Comparison of ENCODE assay signal across 21 cellular contexts in genomic region chr12:43143278-43143677, GRCh38.
DNase-seq lines count a peak whose midpoint lies in the region; ATAC-seq and TF ChIP-seq lines count a peak whose summit lies in the region.
"Had no signal": no experiment of that assay in that cellular context is flagged by ENCODE, and none has a peak within 500 bp of the region (broad histone marks: within the 10 kb centered on the region; RNA-seq: fewer than 3 reads in every experiment).

No MANE protein-coding gene starts in this region.

- no peaks in the 10 kb centered on the region for H3K27me3 ChIP-seq in MM.1S (replicated peaks; ENCODE audit: insufficient read depth, low read length)
- no peaks in the 10 kb centered on the region for H3K27me3 ChIP-seq in body of pancreas

- H3K4me3 ChIP-seq in MM.1S (ENCODE audit: low read length), result no peak overlapping the region
- no peak overlapping the region for H3K4me3 ChIP-seq in body of pancreas
- H3K4me3 ChIP-seq: GM23338 had no signal

- no peaks in the 10 kb centered on the region for H3F3A ChIP-seq in MM.1S (ENCODE audit: insufficient read depth, low read length)

- no peak for TF ChIP-seq POLR2A in body of pancreas (IDR thresholded peaks at IDR 0.05)

- H3K9me2 ChIP-seq in MM.1S (replicated peaks; ENCODE audit: insufficient read depth, low read length), result no peaks in the 10 kb centered on the region

- no peaks in the 10 kb centered on the region for H3K36me3 ChIP-seq in MM.1S (replicated peaks; ENCODE audit: insufficient read depth, low read length)
- no peaks in the 10 kb centered on the region for H3K36me3 ChIP-seq in body of pancreas (replicated peaks in 1 of 2; ENCODE audit: insufficient read depth in 1 of 2, low read depth in 2 of 2)

- H2AFZ ChIP-seq in MM.1S (ENCODE audit: low read length), result no peak overlapping the region
- H2AFZ ChIP-seq: GM23338 had no signal

- 0 out of 2 replicates have a peak, but pooled peaks cover 4% of the 10 kb centered on the region for H3K4me1 ChIP-seq in MM.1S (ENCODE audit: low read length)
- H3K4me1 ChIP-seq in body of pancreas, result no peaks in the 10 kb centered on the region
- H3K4me1 ChIP-seq: Caco-2 had no signal

- H3K27ac ChIP-seq in MM.1S (ENCODE audit: low read length) (no peak overlapping the region), body of pancreas (no peak overlapping the region)
- H3K27ac ChIP-seq: HL-60, KMS-11 had no signal

- ATAC-seq in GM18517 (IDR thresholded peaks at IDR 0.05; ENCODE audit: unreplicated experiment) (peak; percentile 77), GM19395 (IDR thresholded peaks at IDR 0.05; ENCODE audit: unreplicated experiment) (peak; percentile 57), HG02610 (IDR thresholded peaks at IDR 0.05; ENCODE audit: unreplicated experiment) (peak; percentile 56), body of pancreas (no peak)
- ATAC-seq: GM23338, Right ventricle myocardium inferior had no signal

- H3K9me3 ChIP-seq in MM.1S (replicated peaks; ENCODE audit: insufficient read depth, low read length), result no peaks in the 10 kb centered on the region
- peaks cover 0 to 4% (median 0%) of the 10 kb centered on the region in 3 donors for H3K9me3 ChIP-seq in body of pancreas
- H3K9me3 ChIP-seq: Caco-2 had no signal

- TF ChIP-seq CTCF in MM.1S (IDR thresholded peaks at IDR 0.05; ENCODE audit: low read length), result no peak
- no peak for TF ChIP-seq CTCF in body of pancreas (IDR thresholded peaks at IDR 0.05)

- no peaks in the 10 kb centered on the region for H4K20me1 ChIP-seq in MM.1S (ENCODE audit: insufficient read depth, low read length)

- no peaks in the 10 kb centered on the region for H3K79me2 ChIP-seq in MM.1S (ENCODE audit: low read length)

- H3K9ac ChIP-seq in MM.1S (ENCODE audit: low read length), result no peak overlapping the region
- H3K9ac ChIP-seq: KMS-11 had no signal

- H3K4me2 ChIP-seq in MM.1S (ENCODE audit: low read depth, low read length), result no peak overlapping the region
- H3K4me2 ChIP-seq: GM23338, KMS-11 had no signal

- intact Hi-C loops in body of pancreas (cut with DNase I), result no loop called here

- DNase-seq in MM.1S (peak; percentile 10), inferior parietal cortex (ENCODE audit: extremely low spot score) (no peak), body of pancreas (no peak)
- DNase-seq in central memory CD4-positive, alpha-beta T cell, result no peak
- DNase-seq: Caco-2; CD4-positive, CD25-positive, alpha-beta regulatory T cell; HCEC 1CT; NCI-H1092; NCI-H146; NCI-H2081; NCI-H2171 treated with DMSO at 0.1 percent for 48 hours; NCI-H446; NK-92 treated with Interleukin-12 subunit alpha and Interleukin-12 subunit beta, amount 100 ng/mL, for 24 hours; SW 1271 had no signal
